ENCODE assay signal across 19 cellular contexts in genomic region chr15:93189562-93189961, GRCh38.
DNase-seq lines count a peak whose midpoint lies in the region; ATAC-seq and TF ChIP-seq lines count a peak whose summit lies in the region.
"Had no signal": no experiment of that assay in that cellular context is flagged by ENCODE, and none has a peak within 500 bp of the region (broad histone marks: within the 10 kb centered on the region; RNA-seq: fewer than 3 reads in every experiment).

No MANE protein-coding gene starts in this region.

- no peak overlapping the region for H3K9ac ChIP-seq in endodermal cell (ENCODE audit: extremely low read depth, low read length, poor library complexity, severe bottlenecking)
- H3K9ac ChIP-seq: GM23248 had no signal

- H3K36me3 ChIP-seq in BE2C (no peaks in the 10 kb centered on the region), HAP-1 (replicated peaks) (no peaks in the 10 kb centered on the region), endodermal cell (ENCODE audit: control insufficient read depth, insufficient read depth, low read length) (no peaks in the 10 kb centered on the region), gastroesophageal sphincter (no peaks in the 10 kb centered on the region)

- TF ChIP-seq EP300 in gastroesophageal sphincter (IDR thresholded peaks at IDR 0.05), result no peak

- no peak overlapping the region for H3K27ac ChIP-seq in endodermal cell (ENCODE audit: low read depth, low read length)
- no peak overlapping the region for H3K27ac ChIP-seq in gastroesophageal sphincter
- H3K27ac ChIP-seq in caudate nucleus (ENCODE audit: low read depth, low read length), result no peak overlapping the region
- H3K27ac ChIP-seq: GM23248, RWPE1 had no signal

- H3K4me3 ChIP-seq in BE2C (ENCODE audit: low read depth, low read length) (no peak overlapping the region), HAP-1 (no peak overlapping the region), endodermal cell (ENCODE audit: low read length) (no peak overlapping the region), gastroesophageal sphincter (no peak overlapping the region)
- H3K4me3 ChIP-seq: GM23248 had no signal

- intact Hi-C loops in natural killer cell (cut with micrococcal nuclease), result no loop called here

- no peaks in the 10 kb centered on the region for H3K4me1 ChIP-seq in BE2C
- H3K4me1 ChIP-seq in HAP-1, result peaks cover 4% of the 10 kb centered on the region; the same call in 1 of the 2 replicates
- peaks cover 7% of the 10 kb centered on the region for H3K4me1 ChIP-seq in endodermal cell (ENCODE audit: control insufficient read depth, insufficient read depth, low read length)
- no peaks in the 10 kb centered on the region for H3K4me1 ChIP-seq in gastroesophageal sphincter

- H3K27me3 ChIP-seq in BE2C (peaks cover 9% of the 10 kb centered on the region; the same call in 1 of the 2 replicates), HAP-1 (ENCODE audit: low read depth) (peaks cover 23% of the 10 kb centered on the region), endodermal cell (ENCODE audit: control insufficient read depth, insufficient read depth, low read length, poor library complexity, severe bottlenecking) (no peaks in the 10 kb centered on the region), gastroesophageal sphincter (no peaks in the 10 kb centered on the region)

- H3K4me3 Mint-ChIP-seq in endodermal cell, result peak overlapping the region; percentile 29
- H3K4me3 Mint-ChIP-seq in natural killer cell, result no peak overlapping the region
- H3K4me3 Mint-ChIP-seq: CD4-positive, alpha-beta memory T cell; T-helper 2 cell treated with Interferon-gamma antibody and Interleukin-4, amounts not matched to agents 5 μg/mL and 100 μg/mL, for 36 hours had no signal

- H3K4me1 Mint-ChIP-seq in endodermal cell (peaks cover 27% of the 10 kb centered on the region), natural killer cell (no peaks in the 10 kb centered on the region)
- H3K4me1 Mint-ChIP-seq: CD4-positive, alpha-beta memory T cell had no signal

- H3K9me3 ChIP-seq in BE2C, result no peaks in the 10 kb centered on the region
- H3K9me3 ChIP-seq in HAP-1, result no peaks in the 10 kb centered on the region
- H3K9me3 ChIP-seq in endodermal cell (ENCODE audit: control insufficient read depth, low read length), result no peaks in the 10 kb centered on the region
- no peaks in the 10 kb centered on the region for H3K9me3 ChIP-seq in gastroesophageal sphincter

- no peak for TF ChIP-seq POLR2A in gastroesophageal sphincter (IDR thresholded peaks at IDR 0.05)

- ATAC-seq in gastroesophageal sphincter, result no peak
- no peak for ATAC-seq in natural killer cell

- H3K9me3 Mint-ChIP-seq in endodermal cell (no peaks in the 10 kb centered on the region), natural killer cell (no peaks in the 10 kb centered on the region)
- H3K9me3 Mint-ChIP-seq: CD4-positive, alpha-beta memory T cell; T-helper 2 cell treated with Interferon-gamma antibody and Interleukin-4, amounts not matched to agents 5 μg/mL and 100 μg/mL, for 36 hours had no signal

- peaks cover 72% of the 10 kb centered on the region for H3K27me3 Mint-ChIP-seq in endodermal cell (ENCODE audit: insufficient read depth)
- H3K27me3 Mint-ChIP-seq in natural killer cell (ENCODE audit: low read depth in 2 of 2), result peaks cover 20 to 60% of the 10 kb centered on the region in 2 donors

- H3K36me3 Mint-ChIP-seq in endodermal cell (ENCODE audit: low read depth) (no peaks in the 10 kb centered on the region), natural killer cell (no peaks in the 10 kb centered on the region)
- H3K36me3 Mint-ChIP-seq: CD4-positive, alpha-beta memory T cell had no signal

- TF ChIP-seq CTCF in BE2C (IDR thresholded peaks at IDR 0.05; ENCODE audit: low read depth, low read length), result no peak
- TF ChIP-seq CTCF in endodermal cell (conservative IDR thresholded peaks at IDR 0.05), result no peak
- TF ChIP-seq CTCF in gastroesophageal sphincter (IDR thresholded peaks at IDR 0.05), result no peak
- no peak for TF ChIP-seq CTCF in natural killer cell (IDR thresholded peaks at IDR 0.05)

- DNase-seq in BE2C (peak; percentile 45), HAP-1 (ENCODE audit: low spot score in 2 of 2) (peak; percentile 57 to 63), NCI-H82 treated with DMSO at 0.1 percent for 48 hours (lab: John Stamatoyannopoulos, UW; ENCODE audit: unreplicated experiment) (peak; percentile 16), endodermal cell (peak; percentile 74), caudate nucleus (lab: John Stamatoyannopoulos, UW) (no peak), medulla oblongata (ENCODE audit: extremely low spot score) (no peak), natural killer cell (no peak)
- DNase-seq: Calu3; CD4-positive, alpha-beta memory T cell; GM23248; IMR-90; NCI-H1436; NCI-H2029 treated with DMSO at 0.1 percent for 48 hours; NCI-H510A; NCI-H748 treated with DMSO at 0.1 percent for 48 hours; SW 1271 had no signal

- in situ Hi-C loops in HAP-1 (cut with MboI; ENCODE audit: low sequenced_read_pairs), result no loop called here

- WGBS in endodermal cell (ENCODE audit: insufficient coverage in 1 of 2, insufficient read length in 1 of 2), 2 experiments, result 21 to 22% methylated on average over 9 of the region's 9 CpGs
- WGBS in gastroesophageal sphincter (ENCODE audit: low coverage in 1 of 2), 2 donors, result 74 to 80% methylated on average over 8 of the region's 9 CpGs

- H3K27ac Mint-ChIP-seq in endodermal cell (no peak overlapping the region), natural killer cell (no peak overlapping the region)
- H3K27ac Mint-ChIP-seq: CD4-positive, alpha-beta memory T cell; T-helper 2 cell treated with Interferon-gamma antibody and Interleukin-4, amounts not matched to agents 5 μg/mL and 100 μg/mL, for 36 hours had no signal

Comparison
In these comparisons a context has a peak if more than half of its experiments do, and no peak if none do; other contexts are left out.
1. DNase-seq: peak in BE2C (single experiment), HAP-1 (2 of 2), NCI-H82 treated with DMSO at 0.1 percent for 48 hours (single experiment) and endodermal cell (single experiment); none in caudate nucleus (0 of 61), medulla oblongata (single experiment) and natural killer cell (single experiment).